ENCODE assay signal across 17 cellular contexts in genomic region chr13:98879127-98879520, GRCh38.
A peak's percentile ranks its signal among the peaks of the same experiment; 100 is the strongest.
DNase-seq lines count a peak whose midpoint lies in the region; ATAC-seq and TF ChIP-seq lines count a peak whose summit lies in the region.
"Had no signal": no experiment of that assay in that cellular context is flagged by ENCODE, and none has a peak within 500 bp of the region (broad histone marks: within the 10 kb centered on the region; RNA-seq: fewer than 3 reads in every experiment).

No MANE protein-coding gene starts in this region.

- H3K27ac ChIP-seq in cingulate gyrus (ENCODE audit: low read depth, low read length) = peak overlapping the region; percentile 88
- H3K27ac ChIP-seq in Karpas-422 (ENCODE audit: low read length) = no peak overlapping the region
- H3K27ac ChIP-seq: hepatocyte, testis had no signal

- H3K4me1 Mint-ChIP-seq in HFFc6 (ENCODE audit: low read depth) = peaks cover 10% of the 10 kb centered on the region; the same call in 1 of the 2 replicates
- H3K4me1 Mint-ChIP-seq in neural crest cell = no peaks in the 10 kb centered on the region
- H3K4me1 Mint-ChIP-seq in stimulated activated memory B cell treated with anti-CD40 and anti-IgM and Interleukin-4, amounts not matched to agents 10 μg/mL and 1 μg/mL and 100 μg/mL, for 72 hours = peaks cover 12% of the 10 kb centered on the region

- no peak for ATAC-seq in HG03354 (IDR thresholded peaks at IDR 0.05; ENCODE audit: poor library complexity, severe bottlenecking, unreplicated experiment)
- no peak for ATAC-seq in stimulated activated memory B cell treated with anti-CD40 and anti-IgM and Interleukin-4, amounts not matched to agents 10 μg/mL and 1 μg/mL and 100 μg/mL, for 72 hours
- ATAC-seq: natural killer cell had no signal

- H4K20me1 ChIP-seq in Karpas-422 (ENCODE audit: insufficient read depth, low read depth, low read length) = no peaks in the 10 kb centered on the region

- no peaks in the 10 kb centered on the region for H3K9me3 ChIP-seq in BE2C
- no peaks in the 10 kb centered on the region for H3K9me3 ChIP-seq in Karpas-422 (ENCODE audit: low read length)
- H3K9me3 ChIP-seq: testis had no signal

- H3K79me2 ChIP-seq in Karpas-422 (ENCODE audit: low read length) = no peaks in the 10 kb centered on the region
- H3K79me2 ChIP-seq: hepatocyte had no signal

- no peaks in the 10 kb centered on the region for H3K4me1 ChIP-seq in BE2C
- H3K4me1 ChIP-seq in Karpas-422 (ENCODE audit: low read length) = no peaks in the 10 kb centered on the region
- H3K4me1 ChIP-seq: testis had no signal

- H3K4me3 Mint-ChIP-seq in HFFc6 = no peak overlapping the region
- no peak overlapping the region for H3K4me3 Mint-ChIP-seq in neural crest cell
- H3K4me3 Mint-ChIP-seq in stimulated activated memory B cell treated with anti-CD40 and anti-IgM and Interleukin-4, amounts not matched to agents 10 μg/mL and 1 μg/mL and 100 μg/mL, for 72 hours = no peak overlapping the region
- H3K4me3 Mint-ChIP-seq: activated CD4-positive, alpha-beta T cell treated with anti-CD3 and anti-CD28 coated beads, Interleukin-2, amount 10 ng/mL, durations not matched to agents 7 days and 5 days; memory B cell; natural killer cell had no signal

- H3K9me3 Mint-ChIP-seq in HFFc6 (no peaks in the 10 kb centered on the region), neural crest cell (peaks cover 5% of the 10 kb centered on the region)
- H3K9me3 Mint-ChIP-seq in stimulated activated memory B cell treated with anti-CD40 and anti-IgM and Interleukin-4, amounts not matched to agents 10 μg/mL and 1 μg/mL and 100 μg/mL, for 72 hours = no peaks in the 10 kb centered on the region
- H3K9me3 Mint-ChIP-seq: memory B cell, natural killer cell had no signal

- H3K36me3 Mint-ChIP-seq in HFFc6 (ENCODE audit: low read depth) = peaks cover 36% of the 10 kb centered on the region
- H3K36me3 Mint-ChIP-seq in neural crest cell (ENCODE audit: low read depth) = peaks cover 2% of the 10 kb centered on the region
- peaks cover 73% of the 10 kb centered on the region for H3K36me3 Mint-ChIP-seq in stimulated activated memory B cell treated with anti-CD40 and anti-IgM and Interleukin-4, amounts not matched to agents 10 μg/mL and 1 μg/mL and 100 μg/mL, for 72 hours

- DNase-seq in BE2C (no peak), HFFc6 (no peak), neural crest cell (ENCODE audit: low read depth, low spot score) (no peak), Karpas-422 (no peak), NCI-H1092 (lab: John Stamatoyannopoulos, UW) (no peak)
- DNase-seq: activated CD4-positive, alpha-beta T cell treated with anti-CD3 and anti-CD28 coated beads, Interleukin-2, amount 10 ng/mL, durations not matched to agents 7 days and 5 days; natural killer cell; NCI-H2081; NCI-H510A; stimulated activated CD4-positive, alpha-beta T cell treated with anti-CD3 and anti-CD28 coated beads, Interleukin-4, amount 100 ng/mL, for 4 hours; testis had no signal

- 0 out of 2 replicates have a peak, but pooled peaks have one; percentile 2 for TF ChIP-seq CTCF in BE2C (IDR thresholded peaks at IDR 0.05; ENCODE audit: low read depth, low read length)
- TF ChIP-seq CTCF in HFFc6 (IDR thresholded peaks at IDR 0.05) = 0 out of 2 replicates have a peak, but pooled peaks have one; percentile 24
- TF ChIP-seq CTCF in neural crest cell (conservative IDR thresholded peaks at IDR 0.05) = peak; percentile 21

- H3K27me3 ChIP-seq in BE2C = no peaks in the 10 kb centered on the region
- no peaks in the 10 kb centered on the region for H3K27me3 ChIP-seq in Karpas-422 (ENCODE audit: low read length)
- H3K27me3 ChIP-seq: hepatocyte, testis had no signal

- H2AFZ ChIP-seq in Karpas-422 (ENCODE audit: low read length) = no peak overlapping the region
- H2AFZ ChIP-seq: hepatocyte had no signal

- no peak overlapping the region for H3K4me2 ChIP-seq in Karpas-422 (ENCODE audit: low read depth, low read length, poor library complexity, severe bottlenecking)
- H3K4me2 ChIP-seq: hepatocyte, smooth muscle cell had no signal

- H3K36me3 ChIP-seq in BE2C (no peaks in the 10 kb centered on the region), Karpas-422 (ENCODE audit: insufficient read depth, low read length) (no peaks in the 10 kb centered on the region)

- H3K27me3 Mint-ChIP-seq in HFFc6 (ENCODE audit: insufficient read depth) (no peaks in the 10 kb centered on the region; the same call in 1 of the 2 replicates), neural crest cell (ENCODE audit: low read depth) (no peaks in the 10 kb centered on the region)
- H3K27me3 Mint-ChIP-seq in stimulated activated memory B cell treated with anti-CD40 and anti-IgM and Interleukin-4, amounts not matched to agents 10 μg/mL and 1 μg/mL and 100 μg/mL, for 72 hours = no peaks in the 10 kb centered on the region
- H3K27me3 Mint-ChIP-seq: activated CD4-positive, alpha-beta T cell treated with anti-CD3 and anti-CD28 coated beads, Interleukin-2, amount 10 ng/mL, durations not matched to agents 7 days and 5 days; memory B cell had no signal

- H3K4me3 ChIP-seq in BE2C (ENCODE audit: low read depth, low read length) (no peak overlapping the region), Karpas-422 (ENCODE audit: low read length) (no peak overlapping the region)
- H3K4me3 ChIP-seq: hepatocyte, smooth muscle cell, testis had no signal

- H3K27ac Mint-ChIP-seq in HFFc6 (no peak overlapping the region), neural crest cell (ENCODE audit: unreplicated experiment) (no peak overlapping the region)
- no peak overlapping the region for H3K27ac Mint-ChIP-seq in stimulated activated memory B cell treated with anti-CD40 and anti-IgM and Interleukin-4, amounts not matched to agents 10 μg/mL and 1 μg/mL and 100 μg/mL, for 72 hours
- H3K27ac Mint-ChIP-seq: activated CD4-positive, alpha-beta T cell treated with anti-CD3 and anti-CD28 coated beads, Interleukin-2, amount 10 ng/mL, durations not matched to agents 7 days and 5 days; memory B cell; natural killer cell had no signal

- H3K9ac ChIP-seq in Karpas-422 (ENCODE audit: low read length) = no peak overlapping the region

- no peaks in the 10 kb centered on the region for H3K9me2 ChIP-seq in Karpas-422 (replicated peaks; ENCODE audit: insufficient read depth, low read length)
